11 cellular contexts compared by ENCODE assay signal in the genomic region with DNA sequence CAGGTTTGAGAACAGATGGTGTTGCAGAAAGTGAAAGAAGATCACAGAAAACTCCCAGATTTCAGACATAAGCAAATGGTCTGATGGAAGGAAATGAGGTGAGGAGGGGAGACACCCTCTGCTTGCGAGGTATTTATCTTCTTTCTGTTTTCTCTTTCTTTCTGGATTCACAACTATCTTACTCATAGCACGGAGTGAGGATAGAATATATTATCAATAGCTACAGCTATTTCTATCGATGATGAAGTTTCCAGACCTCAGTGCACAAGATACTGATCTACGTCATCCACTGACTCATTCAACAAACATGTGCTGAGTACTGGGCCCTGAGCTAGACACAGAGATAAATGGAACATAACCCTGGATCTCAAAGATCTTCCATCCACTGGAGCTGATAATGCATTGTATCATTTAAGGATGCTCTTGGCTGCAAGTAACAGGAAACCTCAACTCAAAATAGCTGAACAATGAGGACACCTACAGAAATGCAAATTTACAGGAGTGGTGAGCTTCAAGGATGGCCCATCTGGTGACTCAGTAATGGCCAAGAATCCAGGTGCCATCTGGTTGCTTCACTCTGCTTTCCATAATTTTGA. TPM values are rescaled to one million over a fixed set of nuclear protein-coding genes. Genes with fewer than 3 reads are reported as not detected.
A peak's percentile ranks its signal among the peaks of the same experiment; 100 is the strongest.
DNase-seq lines count a peak whose midpoint lies in the region; ATAC-seq, FAIRE-seq and TF ChIP-seq lines count a peak whose summit lies in the region.
"Had no signal": no experiment of that assay in that cellular context is flagged by ENCODE, and none has a peak within 500 bp of the region (broad histone marks: within the 10 kb centered on the region; RNA-seq: fewer than 3 reads in every experiment).

No MANE protein-coding gene starts in this region.

- BruUV-seq in HepG2 (replicated peaks; lab: Mats Ljungman, UMichigan): no TSS peak

- TF ChIP-seq EP300 in HepG2 (IDR thresholded peaks at IDR 0.05; ENCODE audit: low read depth in 2 of 2, low read length in 2 of 2) (no peak), HepG2 (CRISPR knock-in tag; IDR thresholded peaks at IDR 0.05; ENCODE audit: borderline replicate concordance) (no peak)

- intact Hi-C loops in activated CD4-positive, alpha-beta T cell treated with anti-CD3 and anti-CD28 coated beads, Interleukin-2, amount 10 ng/mL, durations not matched to agents 24 days and 14 days (cut with micrococcal nuclease): loop anchor here (1.0 kb wide), 1 partner anchor 30 kb away; no protein-coding TSS in a partner anchor
- intact Hi-C loops in HepG2 (cut with micrococcal nuclease; ENCODE audit: unreplicated experiment): loop anchor here (5.0 kb wide), 1 partner anchor 38 kb away; no protein-coding TSS in a partner anchor

- H3K9me3 ChIP-seq in HepG2 (ENCODE audit: low read length) (no peaks in the 10 kb centered on the region), hepatocyte (ENCODE audit: low read depth) (no peaks in the 10 kb centered on the region), HAP-1 (no peaks in the 10 kb centered on the region)
- H3K9me3 ChIP-seq: heart left ventricle had no signal

- WGBS in HepG2 (ENCODE audit: low lambda C conversion rate): 94% methylated on average over 4 of the region's 4 CpGs
- 70% methylated on average over 4 of the region's 4 CpGs for WGBS in hepatocyte (ENCODE audit: low lambda C conversion rate, missing lambda C conversion rate)

- TF ChIP-seq POLR2A in HepG2 (IDR thresholded peaks at IDR 0.05; ENCODE audit: insufficient read depth in 1 of 2, low read depth in 2 of 2, low read length in 2 of 2): no peak

- H3K27me3 ChIP-seq in HepG2 (ENCODE audit: control insufficient read depth in 1 of 2, insufficient read depth in 2 of 2, low read length in 2 of 2) (no peaks in the 10 kb centered on the region), hepatocyte (no peaks in the 10 kb centered on the region), HAP-1 (ENCODE audit: low read depth) (no peaks in the 10 kb centered on the region)
- H3K27me3 ChIP-seq: heart left ventricle had no signal

- CTCF ChIA-PET in HepG2 (lab: Yijun Ruan, JAX; ENCODE audit: low intra/inter-chr PET ratio, low total read pairs): no interaction called here
- CTCF ChIA-PET in activated CD4-positive, alpha-beta T cell treated with anti-CD3 and anti-CD28 coated beads, Interleukin-2, amount 10 ng/mL, durations not matched to agents 7 days and 5 days (lab: Charles Lee): no interaction called here

- H3K9me2 ChIP-seq in hepatocyte (replicated peaks; ENCODE audit: insufficient read depth): no peaks in the 10 kb centered on the region

- no peak overlapping the region for H3K4me3 Mint-ChIP-seq in activated CD4-positive, alpha-beta T cell treated with anti-CD3 and anti-CD28 coated beads, Interleukin-2, amount 10 ng/mL, durations not matched to agents 24 days and 14 days
- H3K4me3 Mint-ChIP-seq in activated CD4-positive, alpha-beta T cell treated with anti-CD3 and anti-CD28 coated beads, Interleukin-2, amount 10 ng/mL, durations not matched to agents 7 days and 5 days: no peak overlapping the region

- POLR2A ChIA-PET in HepG2 (lab: Yijun Ruan, JAX): interaction anchor here (1.1 kb wide), 1 partner anchor 15 kb away, joined by 7 read pairs; no protein-coding TSS in a partner anchor
- POLR2A ChIA-PET in activated CD4-positive, alpha-beta T cell treated with anti-CD3 and anti-CD28 coated beads, Interleukin-2, amount 10 ng/mL, durations not matched to agents 7 days and 5 days (lab: Charles Lee): no interaction called here

- peaks cover 9% of the 10 kb centered on the region for H3K9me3 Mint-ChIP-seq in activated CD4-positive, alpha-beta T cell treated with anti-CD3 and anti-CD28 coated beads, Interleukin-2, amount 10 ng/mL, durations not matched to agents 24 days and 14 days
- peaks cover 3% of the 10 kb centered on the region for H3K9me3 Mint-ChIP-seq in activated CD4-positive, alpha-beta T cell treated with anti-CD3 and anti-CD28 coated beads, Interleukin-2, amount 10 ng/mL, durations not matched to agents 7 days and 5 days

- DNase-seq in activated CD4-positive, alpha-beta T cell treated with anti-CD3 and anti-CD28 coated beads, Interleukin-2, amount 10 ng/mL, durations not matched to agents 24 days and 14 days: no peak
- DNase-seq in activated CD4-positive, alpha-beta T cell treated with anti-CD3 and anti-CD28 coated beads for 4 hours: no peak
- DNase-seq in HepG2 (ENCODE audit: low spot score) (no peak), hepatocyte (ENCODE audit: low spot score) (no peak), HAP-1 (ENCODE audit: low spot score in 2 of 2) (no peak)
- DNase-seq in activated CD4-positive, alpha-beta T cell treated with anti-CD3 and anti-CD28 coated beads, Interleukin-2, amount 10 ng/mL, durations not matched to agents 7 days and 5 days: no peak
- DNase-seq: heart left ventricle, NCI-H1694, T-helper 9 cell had no signal

- H3K9ac ChIP-seq in HepG2 (ENCODE audit: insufficient read depth, low read depth, low read length): no peak overlapping the region

- H3K4me1 ChIP-seq in HepG2 (ENCODE audit: insufficient read depth, low read length) (peaks cover 94% of the 10 kb centered on the region), hepatocyte (ENCODE audit: insufficient read depth) (no peaks in the 10 kb centered on the region), HAP-1 (no peaks in the 10 kb centered on the region)

- ATAC-seq in GM21529 (IDR thresholded peaks at IDR 0.05; ENCODE audit: unreplicated experiment): peak; percentile 52
- peak; percentile 50 for ATAC-seq in HG03457 (IDR thresholded peaks at IDR 0.05; ENCODE audit: unreplicated experiment)
- ATAC-seq in HepG2: no peak
- ATAC-seq: heart left ventricle had no signal

- in situ Hi-C loops in HepG2 (cut with HindIII; ENCODE audit: extremely low pct_ligation_motif_present, low pct_unique_long_range_greater_than_20kb): no loop called here
- in situ Hi-C loops in HAP-1 (cut with MboI; ENCODE audit: low sequenced_read_pairs): loop anchor here (25.0 kb wide), 1 partner anchor 463 kb away; no protein-coding TSS in a partner anchor

- peaks cover 27 to 77% of the 10 kb centered on the region in 2 experiments for H3K36me3 ChIP-seq in HepG2 (replicated peaks in 1 of 2; ENCODE audit: control insufficient read depth in 1 of 2, insufficient read depth in 2 of 2, low read length in 2 of 2)
- no peaks in the 10 kb centered on the region for H3K36me3 ChIP-seq in hepatocyte (replicated peaks; ENCODE audit: insufficient read depth, low read depth)
- H3K36me3 ChIP-seq in HAP-1 (replicated peaks): no peaks in the 10 kb centered on the region
- H3K36me3 ChIP-seq: heart left ventricle had no signal

- H3K79me2 ChIP-seq in HepG2 (ENCODE audit: insufficient read depth, low read length): peaks cover 88% of the 10 kb centered on the region
- no peaks in the 10 kb centered on the region for H3K79me2 ChIP-seq in hepatocyte

- FAIRE-seq in HepG2 (lab: Jason Lieb, UNC): no peak

- peak overlapping the region; percentile 64 for H3K27ac Mint-ChIP-seq in activated CD4-positive, alpha-beta T cell treated with anti-CD3 and anti-CD28 coated beads, Interleukin-2, amount 10 ng/mL, durations not matched to agents 24 days and 14 days
- H3K27ac Mint-ChIP-seq in activated CD4-positive, alpha-beta T cell treated with anti-CD3 and anti-CD28 coated beads, Interleukin-2, amount 10 ng/mL, durations not matched to agents 7 days and 5 days: no peak overlapping the region

- no peak for TF ChIP-seq RAD21 in HepG2 (CRISPR knock-in tag; IDR thresholded peaks at IDR 0.05)

- H3K4me2 ChIP-seq in HepG2 (ENCODE audit: low read depth, low read length) (no peak overlapping the region), hepatocyte (no peak overlapping the region)

- H3K4me3 ChIP-seq in HepG2 (replicated peaks in 1 of 3; ENCODE audit: insufficient read depth in 1 of 3, low read depth in 2 of 3, low read length in 3 of 3): no peak overlapping the region
- H3K4me3 ChIP-seq in hepatocyte: no peak overlapping the region
- no peak overlapping the region for H3K4me3 ChIP-seq in HAP-1
- H3K4me3 ChIP-seq: heart left ventricle had no signal

- peaks cover 42% of the 10 kb centered on the region for H3K4me1 Mint-ChIP-seq in activated CD4-positive, alpha-beta T cell treated with anti-CD3 and anti-CD28 coated beads, Interleukin-2, amount 10 ng/mL, durations not matched to agents 24 days and 14 days
- H3K4me1 Mint-ChIP-seq in activated CD4-positive, alpha-beta T cell treated with anti-CD3 and anti-CD28 coated beads, Interleukin-2, amount 10 ng/mL, durations not matched to agents 7 days and 5 days: peaks cover 59% of the 10 kb centered on the region

- no peaks in the 10 kb centered on the region for H3K36me3 Mint-ChIP-seq in activated CD4-positive, alpha-beta T cell treated with anti-CD3 and anti-CD28 coated beads, Interleukin-2, amount 10 ng/mL, durations not matched to agents 24 days and 14 days (ENCODE audit: low read depth)
- peaks cover 2% of the 10 kb centered on the region for H3K36me3 Mint-ChIP-seq in activated CD4-positive, alpha-beta T cell treated with anti-CD3 and anti-CD28 coated beads, Interleukin-2, amount 10 ng/mL, durations not matched to agents 7 days and 5 days (ENCODE audit: low read depth)

- H4K20me1 ChIP-seq in HepG2 (ENCODE audit: insufficient read depth, low read length): peaks cover 30% of the 10 kb centered on the region
- H4K20me1 ChIP-seq in hepatocyte (ENCODE audit: insufficient read depth, poor library complexity, severe bottlenecking): no peaks in the 10 kb centered on the region

- H2AFZ ChIP-seq in HepG2 (ENCODE audit: low read length) (no peak overlapping the region), hepatocyte (no peak overlapping the region)

- TF ChIP-seq CTCF in HepG2 (CRISPR knock-in tag; IDR thresholded peaks at IDR 0.05): no peak
- no peak for TF ChIP-seq CTCF in hepatocyte (IDR thresholded peaks at IDR 0.05; ENCODE audit: poor library complexity)

- H3K27me3 Mint-ChIP-seq in activated CD4-positive, alpha-beta T cell treated with anti-CD3 and anti-CD28 coated beads, Interleukin-2, amount 10 ng/mL, durations not matched to agents 24 days and 14 days: no peaks in the 10 kb centered on the region
- no peaks in the 10 kb centered on the region for H3K27me3 Mint-ChIP-seq in activated CD4-positive, alpha-beta T cell treated with anti-CD3 and anti-CD28 coated beads, Interleukin-2, amount 10 ng/mL, durations not matched to agents 7 days and 5 days

- H3K27ac ChIP-seq in HepG2 (ENCODE audit: extremely low read length, insufficient read depth, low read length): no peak overlapping the region
- H3K27ac ChIP-seq in hepatocyte: no peak overlapping the region
- H3K27ac ChIP-seq: heart left ventricle had no signal

RNA-seq across cellular contexts. Expression of a gene that starts 21.2 kb away (rescaled TPM):
- 1.6 and 2.4 TPM in 2 replicates for total RNA-seq in activated CD4-positive, alpha-beta T cell treated with anti-CD3 and anti-CD28 coated beads, Interleukin-2, amount 10 ng/mL, durations not matched to agents 24 days and 14 days
- 19.9 and 36.2 TPM in 2 replicates for total RNA-seq in HepG2 (2016; rRNA removed; fragmentation: Illumina TruSeq; extraction: Trizol)
- total RNA-seq in HepG2 (2016; cell fraction: cytosol; rRNA removed; fragmentation: Illumina TruSeq; extraction: Trizol; ENCODE audit: low read depth): 11.2 and 13.2 TPM in 2 replicates
- 20.2 and 36.6 TPM in 2 replicates for total RNA-seq in HepG2 (2016; cell fraction: insoluble cytoplasmic fraction; rRNA removed; fragmentation: Illumina TruSeq; extraction: Trizol)
- total RNA-seq in HepG2 (2016; cell fraction: membrane; rRNA removed; fragmentation: Illumina TruSeq; extraction: Trizol): 16.6 and 18.8 TPM in 2 replicates
- total RNA-seq in HepG2 (2016; cell fraction: nucleus; rRNA removed; fragmentation: Illumina TruSeq; extraction: Trizol): 46.8 and 63.5 TPM in 2 replicates
- polyA plus RNA-seq in HepG2 (2011; rRNA removed): 42.3 and 51.0 TPM in 2 replicates
- 40.4 and 40.5 TPM in 2 replicates for polyA plus RNA-seq in HepG2 (2011; cell fraction: cytosol; rRNA removed)
- 78.3 and 78.9 TPM in 2 replicates for polyA plus RNA-seq in HepG2 (2011; cell fraction: nucleus; rRNA removed)
- polyA plus RNA-seq in HepG2 (2012): 38.0 and 55.5 TPM in 2 replicates
- 5.7 and 8.5 TPM in 2 replicates for polyA plus RNA-seq in HepG2 (2016; cell fraction: cytosol; fragmentation: Illumina TruSeq; extraction: Trizol; ENCODE audit: low read depth)
- 16.8 and 19.2 TPM in 2 replicates for polyA plus RNA-seq in HepG2 (2016; cell fraction: insoluble cytoplasmic fraction; fragmentation: Illumina TruSeq; extraction: Trizol; ENCODE audit: low read depth)
- polyA plus RNA-seq in HepG2 (2016; cell fraction: membrane; fragmentation: Illumina TruSeq; extraction: Trizol; ENCODE audit: low read depth): 11.8 and 13.9 TPM in 2 replicates
- polyA plus RNA-seq in HepG2 (2016; cell fraction: nucleus; fragmentation: Illumina TruSeq; extraction: Trizol; ENCODE audit: insufficient read depth, low read depth): 32.8 and 34.3 TPM in 2 replicates
- 0.09 and 127 TPM in 2 replicates for polyA minus RNA-seq in HepG2 (2011; rRNA and poly(A)+ RNA removed; ENCODE audit: low replicate concordance)
- polyA minus RNA-seq in HepG2 (2011; cell fraction: cytosol; rRNA and poly(A)+ RNA removed): 35.6 and 44.8 TPM in 2 replicates
- 124 and 142 TPM in 2 replicates for polyA minus RNA-seq in HepG2 (2011; cell fraction: nucleus; rRNA and poly(A)+ RNA removed)
- 2.7 and 6.2 TPM in 2 replicates for total RNA-seq in hepatocyte
- 7.1 and 7.8 TPM in 2 replicates for polyA plus RNA-seq in hepatocyte
- total RNA-seq in activated CD4-positive, alpha-beta T cell treated with anti-CD3 and anti-CD28 coated beads, Interleukin-2, amount 10 ng/mL, durations not matched to agents 7 days and 5 days: 1 to 10 TPM; 1.5 to 2.0 TPM
